In the genomic region with DNA sequence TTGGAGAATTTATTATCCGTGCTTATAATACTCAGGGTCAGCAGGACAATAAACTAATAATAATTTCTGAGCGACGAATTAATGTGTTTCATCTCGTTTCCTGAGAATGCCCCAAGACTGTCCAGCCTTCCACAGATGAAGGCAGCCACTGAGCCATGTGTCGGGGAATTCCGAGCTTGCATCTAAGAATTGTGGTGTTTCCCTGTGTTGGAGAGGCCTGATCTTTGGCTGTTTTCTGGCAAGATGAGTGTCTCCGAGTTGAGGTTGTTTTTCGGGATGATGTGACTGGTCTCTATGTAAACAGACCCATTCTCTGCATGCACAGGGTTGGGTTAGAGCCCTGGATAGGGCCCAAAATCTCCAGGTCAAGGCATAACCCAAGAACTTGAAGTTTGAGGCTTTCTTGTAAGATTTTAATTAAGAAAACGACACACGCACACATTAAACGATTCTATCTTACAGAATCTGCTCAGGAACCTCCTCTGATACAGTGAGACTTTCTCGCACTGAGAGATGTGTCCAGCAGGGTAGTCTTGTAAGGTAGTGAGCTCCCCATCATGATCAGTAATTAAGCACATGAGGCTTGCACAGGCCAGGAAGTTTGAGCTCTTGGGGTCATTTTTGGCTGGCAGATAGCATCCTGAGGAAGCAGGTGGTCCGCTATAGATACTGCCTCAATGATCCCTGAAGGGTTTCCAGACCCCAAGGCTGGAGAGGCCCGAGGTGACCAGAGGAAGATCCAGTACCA, we compare ENCODE assay signal across 2 cellular contexts.
TF ChIP-seq lines count a peak whose summit lies in the region.

No MANE protein-coding gene starts in this region.

TF ChIP-seq in HEK293, 187 proteins besides CTCF, POLR2A, EP300 and RAD21:
- no peak for TF ChIP-seq ZNF777 (tag by site-specific recombination; IDR thresholded peaks at IDR 0.05; ENCODE audit: borderline replicate concordance)
- TF ChIP-seq ZNF580 (tag by site-specific recombination; IDR thresholded peaks at IDR 0.05) = 0 out of 2 replicates have a peak, but pooled peaks have one; percentile 53

TF ChIP-seq in H1, 55 proteins besides CTCF, POLR2A, EP300 and RAD21 (continued from another document):
- no peak for TF ChIP-seq ASH2L (IDR thresholded peaks at IDR 0.05; ENCODE audit: low read length)
- TF ChIP-seq KDM1A (IDR thresholded peaks at IDR 0.05; ENCODE audit: borderline replicate concordance, low read length) = peak; percentile 53; the same call in 1 of the 2 replicates
- TF ChIP-seq TAF1 (IDR thresholded peaks at IDR 0.05; ENCODE audit: low read depth, low read length) = no peak
- TF ChIP-seq, protein P1, sequence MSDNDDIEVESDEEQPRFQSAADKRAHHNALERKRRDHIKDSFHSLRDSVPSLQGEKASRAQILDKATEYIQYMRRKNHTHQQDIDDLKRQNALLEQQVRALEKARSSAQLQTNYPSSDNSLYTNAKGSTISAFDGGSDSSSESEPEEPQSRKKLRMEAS (IDR thresholded peaks at IDR 0.05) = no peak
